Comparison of ENCODE assay signal across 9 cellular contexts in the genomic region with DNA sequence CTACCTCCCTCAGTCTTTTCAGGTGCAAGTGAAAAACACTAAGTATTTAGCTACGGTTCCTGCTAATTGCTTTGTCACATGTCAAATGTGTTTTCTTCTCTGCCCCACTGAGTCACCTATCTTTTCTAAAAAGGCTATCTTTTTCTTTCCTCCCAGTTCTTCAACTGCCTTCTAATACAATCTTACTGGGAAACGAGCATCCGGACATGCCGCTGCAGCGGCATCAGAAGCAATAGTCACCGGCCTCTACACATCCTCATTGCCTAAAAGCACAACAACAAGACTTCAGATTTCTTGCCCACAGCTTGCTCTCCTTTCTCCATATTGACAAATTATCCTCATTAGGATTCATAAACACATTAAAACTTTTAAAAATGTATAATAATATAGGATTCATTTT. TPM values are rescaled to one million over a fixed set of nuclear protein-coding genes. Genes with fewer than 3 reads are reported as not detected.
DNase-seq lines count a peak whose midpoint lies in the region; ATAC-seq and TF ChIP-seq lines count a peak whose summit lies in the region.
"Had no signal": no experiment of that assay in that cellular context is flagged by ENCODE, and none has a peak within 500 bp of the region (broad histone marks: within the 10 kb centered on the region; RNA-seq: fewer than 3 reads in every experiment).

No MANE protein-coding gene starts in this region.

- H2AFZ ChIP-seq in MM.1S (ENCODE audit: low read length) (peak overlapping the region; percentile 27; the same call in 1 of the 2 replicates), neuronal stem cell (ENCODE audit: low read length) (peak overlapping the region; percentile 86)

- intact Hi-C loops in dorsolateral prefrontal cortex (cut with DNase I): loop anchor here (5.0 to 10.0 kb wide), 3 partner anchors 232 to 542 kb away; no protein-coding TSS in a partner anchor

- peak overlapping the region; percentile 71 for H3K4me3 ChIP-seq in MM.1S (ENCODE audit: low read length)
- H3K4me3 ChIP-seq in dorsolateral prefrontal cortex: peak overlapping the region; percentile 53 to 97 (median 84)
- peak overlapping the region in 1 of 2 donors; percentile 92 for H3K4me3 ChIP-seq in neuronal stem cell (ENCODE audit: low read length in 2 of 2)

- H3K36me3 ChIP-seq in MM.1S (replicated peaks; ENCODE audit: insufficient read depth, low read length) (no peaks in the 10 kb centered on the region), neuronal stem cell (replicated peaks in 1 of 2; ENCODE audit: control insufficient read depth in 2 of 2, insufficient read depth in 2 of 2, low read length in 2 of 2) (peaks cover 0 to 23% of the 10 kb centered on the region in 2 donors)

- H3K79me2 ChIP-seq in MM.1S (ENCODE audit: low read length): no peaks in the 10 kb centered on the region

- H3F3A ChIP-seq in MM.1S (ENCODE audit: insufficient read depth, low read length): no peaks in the 10 kb centered on the region

- TF ChIP-seq CTCF in MM.1S (IDR thresholded peaks at IDR 0.05; ENCODE audit: low read length): no peak
- peak in 1 of 56 donors; percentile 11 for TF ChIP-seq CTCF in dorsolateral prefrontal cortex (IDR thresholded peaks at IDR 0.05 in 54 of 56, conservative IDR thresholded peaks at IDR 0.05 in 2 of 56; ENCODE audit: low read depth in 1 of 56, partially characterized antibody in 56 of 56)

- H3K9me2 ChIP-seq in MM.1S (replicated peaks; ENCODE audit: insufficient read depth, low read length): no peaks in the 10 kb centered on the region

- H2BK5ac ChIP-seq in neuronal stem cell (ENCODE audit: low read length): no peak overlapping the region

- H3K27me3 ChIP-seq in MM.1S (replicated peaks; ENCODE audit: insufficient read depth, low read length) (no peaks in the 10 kb centered on the region), dorsolateral prefrontal cortex (no peaks in the 10 kb centered on the region), neuronal stem cell (ENCODE audit: control insufficient read depth in 3 of 3, insufficient read depth in 3 of 3, low read depth in 1 of 3, low read length in 3 of 3) (no peaks in the 10 kb centered on the region)

- ATAC-seq in GM21423 (IDR thresholded peaks at IDR 0.05; ENCODE audit: unreplicated experiment): no peak

- no peak overlapping the region for H4K91ac ChIP-seq in neuronal stem cell (ENCODE audit: low read depth, low read length, poor library complexity)

- H3K4me1 ChIP-seq in MM.1S (ENCODE audit: low read length): 0 out of 2 replicates have a peak, but pooled peaks cover 5% of the 10 kb centered on the region
- peaks cover 3 to 5% of the 10 kb centered on the region in 2 donors for H3K4me1 ChIP-seq in neuronal stem cell (ENCODE audit: control insufficient read depth in 2 of 2, insufficient read depth in 1 of 2, low read depth in 1 of 2, low read length in 2 of 2)

- H2BK15ac ChIP-seq in neuronal stem cell (ENCODE audit: low read length): no peak overlapping the region

- H3K23ac ChIP-seq in neuronal stem cell (ENCODE audit: low read depth, low read length, poor library complexity): no peak overlapping the region

- no peak overlapping the region for H3K9ac ChIP-seq in MM.1S (ENCODE audit: low read length)
- no peak overlapping the region for H3K9ac ChIP-seq in neuronal stem cell (ENCODE audit: low read depth, low read length, poor library complexity)

- H2BK120ac ChIP-seq in neuronal stem cell (ENCODE audit: low read depth, low read length): no peak overlapping the region

- H3K9me3 ChIP-seq in MM.1S (replicated peaks; ENCODE audit: insufficient read depth, low read length) (no peaks in the 10 kb centered on the region), neuronal stem cell (replicated peaks in 1 of 2; ENCODE audit: control insufficient read depth in 2 of 2, insufficient read depth in 1 of 2, low read depth in 1 of 2, low read length in 2 of 2) (peaks cover 0 to 10% of the 10 kb centered on the region in 2 donors)

- no peak overlapping the region for H3K18ac ChIP-seq in neuronal stem cell (ENCODE audit: low read length)

- H2BK12ac ChIP-seq in neuronal stem cell (ENCODE audit: low read length): no peak overlapping the region

- no peaks in the 10 kb centered on the region for H4K20me1 ChIP-seq in MM.1S (ENCODE audit: insufficient read depth, low read length)

- no CpG with 5 or more reads among the region's 6 CpGs for WGBS in neuronal stem cell (ENCODE audit: extremely low coverage in 2 of 2, insufficient read length in 2 of 2, insufficient replicate concordance in 1 of 2), 2 donors

- H3K27ac ChIP-seq in MM.1S (ENCODE audit: low read length) (no peak overlapping the region), dorsolateral prefrontal cortex (peak overlapping the region in 57 of 59 donors; percentile 14 to 99 (median 87)), neuronal stem cell (replicated peaks; ENCODE audit: low read length) (no peak overlapping the region)

- peak overlapping the region; percentile 83; the same call in 1 of the 2 replicates for H3K4me2 ChIP-seq in MM.1S (ENCODE audit: low read depth, low read length)
- peak overlapping the region; percentile 41 for H3K4me2 ChIP-seq in neuronal stem cell (ENCODE audit: insufficient read depth, low read length, poor library complexity, severe bottlenecking)

- H3K79me1 ChIP-seq in neuronal stem cell (ENCODE audit: low read depth, low read length): no peaks in the 10 kb centered on the region

- no peak overlapping the region for H2AK5ac ChIP-seq in neuronal stem cell (ENCODE audit: low read depth, low read length)

- no peak overlapping the region for H4K8ac ChIP-seq in neuronal stem cell (ENCODE audit: low read depth, low read length)

- no peak overlapping the region for H3K4ac ChIP-seq in neuronal stem cell (ENCODE audit: low read length)

- DNase-seq in AG08395 (ENCODE audit: low spot score) (peak; percentile 6), MM.1S (no peak), dorsolateral prefrontal cortex (peak in 2 of 10 donors; percentile 30 to 37), neuronal stem cell (ENCODE audit: low spot score) (no peak), NOMO-1 (lab: John Stamatoyannopoulos, UW; ENCODE audit: unreplicated experiment in 2 of 2) (no peak), UCSD-AML1 (lab: John Stamatoyannopoulos, UW; ENCODE audit: unreplicated experiment) (no peak)
- DNase-seq in activated CD4-positive, alpha-beta T cell treated with anti-CD3 and anti-CD28 coated beads, Interleukin-2, amount 50 U/mL, for 48 hours: no peak
- DNase-seq: NCI-H2227 treated with DMSO at 0.1 percent for 48 hours had no signal

- no peak overlapping the region for H3K14ac ChIP-seq in neuronal stem cell (ENCODE audit: low read length)

RNA-seq across cellular contexts. Expression of a gene that starts 1.2 kb away (rescaled TPM):
- 100 to 1,000 TPM; 181 to 426 (median 260) TPM for total RNA-seq in dorsolateral prefrontal cortex
- 1.3 TPM for polyA plus RNA-seq in neuronal stem cell (2013, experiment 1 of 2)
- polyA plus RNA-seq in neuronal stem cell (2013, experiment 2 of 2): 1.4 TPM

Comparison
In these comparisons a context has a peak if more than half of its experiments do, and no peak if none do; other contexts are left out.
1. H3K27ac ChIP-seq: peak in dorsolateral prefrontal cortex (57 of 59); none in MM.1S (single experiment) and neuronal stem cell (single experiment).